19 cellular contexts compared by ENCODE assay signal in the genomic region with DNA sequence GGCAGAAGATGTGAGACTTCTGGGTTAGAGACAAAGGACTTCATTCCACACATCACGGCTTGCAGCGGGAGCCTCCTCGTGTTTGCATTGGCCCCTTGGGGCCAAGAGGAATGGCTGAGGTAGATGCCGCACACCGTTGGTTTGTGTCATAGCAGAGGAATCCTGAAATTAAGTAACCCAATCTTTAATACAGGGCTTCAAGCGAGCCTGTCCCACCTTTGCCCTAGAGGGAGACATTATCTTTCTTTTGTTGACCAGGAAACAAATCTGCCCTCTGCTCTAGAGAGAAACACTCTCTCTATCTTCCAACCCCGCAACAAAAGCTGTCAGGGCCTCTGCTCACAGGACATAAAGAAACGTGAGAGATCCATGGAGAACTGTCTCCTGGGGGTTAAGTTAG.
DNase-seq lines count a peak whose midpoint lies in the region; ATAC-seq and TF ChIP-seq lines count a peak whose summit lies in the region.
"Had no signal": no experiment of that assay in that cellular context is flagged by ENCODE, and none has a peak within 500 bp of the region (broad histone marks: within the 10 kb centered on the region; RNA-seq: fewer than 3 reads in every experiment).

No MANE protein-coding gene starts in this region.

- peaks cover 7% of the 10 kb centered on the region for H3K9me3 Mint-ChIP-seq in nephron progenitor cell
- H3K9me3 Mint-ChIP-seq: CD8-positive, alpha-beta T cell had no signal

- BruUV-seq in PC-9 (replicated peaks; lab: Mats Ljungman, UMichigan) = no TSS peak

- H3K9me3 ChIP-seq in PC-9 (ENCODE audit: insufficient read depth, low read depth) = no peaks in the 10 kb centered on the region
- H3K9me3 ChIP-seq in hepatocyte (ENCODE audit: low read depth) = no peaks in the 10 kb centered on the region
- no peaks in the 10 kb centered on the region for H3K9me3 ChIP-seq in ascending aorta

- H3K27me3 Mint-ChIP-seq in nephron progenitor cell (ENCODE audit: low read depth, poor library complexity) = peaks cover 9% of the 10 kb centered on the region

- H3K4me2 ChIP-seq in PC-9 = peak overlapping the region; percentile 32; the same call in 1 of the 2 replicates
- H3K4me2 ChIP-seq in hepatocyte = no peak overlapping the region

- DNase-seq in DMS153 (lab: John Stamatoyannopoulos, UW) (peak; percentile 13), DMS153 treated with DMSO at 0.1 percent for 48 hours (lab: John Stamatoyannopoulos, UW; ENCODE audit: unreplicated experiment) (no peak), PC-9 (peak in 1 of 2 experiments; percentile 69), hepatocyte (ENCODE audit: low spot score) (no peak), nephron progenitor cell (no peak), foreskin keratinocyte (no peak), ascending aorta (ENCODE audit: low spot score in 2 of 2) (no peak)
- DNase-seq: CD8-positive, alpha-beta T cell; GF-D8; GM23248; Kasumi-1; NCI-H1105; NCI-H1694 treated with DMSO at 0.1 percent for 48 hours; NCI-H446 had no signal

- no peak overlapping the region for H3K4me3 Mint-ChIP-seq in nephron progenitor cell
- H3K4me3 Mint-ChIP-seq: CD8-positive, alpha-beta T cell; IgD-negative memory B cell had no signal

- H3K27ac Mint-ChIP-seq in nephron progenitor cell = peak overlapping the region; percentile 79
- H3K27ac Mint-ChIP-seq: CD8-positive, alpha-beta T cell; IgD-negative memory B cell had no signal

- no peaks in the 10 kb centered on the region for H3K36me3 Mint-ChIP-seq in nephron progenitor cell (ENCODE audit: low read depth)
- H3K36me3 Mint-ChIP-seq: CD8-positive, alpha-beta T cell; IgD-negative memory B cell had no signal

- no peaks in the 10 kb centered on the region for H3F3A ChIP-seq in PC-9 (ENCODE audit: insufficient read depth, low read depth)

- 57% methylated on average over 8 of the region's 8 CpGs for WGBS in hepatocyte (ENCODE audit: low lambda C conversion rate, missing lambda C conversion rate)

- POLR2A ChIA-PET in PC-9 (lab: Charles Lee; ENCODE audit: unreplicated experiment) = no interaction called here

- intact Hi-C loops in PC-9 (cut with micrococcal nuclease; ENCODE audit: unreplicated experiment) (no loop called here), ascending aorta (cut with DNase I) (no loop called here)

- ATAC-seq in HG02884 (IDR thresholded peaks at IDR 0.05; ENCODE audit: unreplicated experiment) = no peak
- no peak for ATAC-seq in foreskin keratinocyte
- ATAC-seq: CD8-positive, alpha-beta T cell; Right ventricle myocardium inferior had no signal

- H3K79me2 ChIP-seq in PC-9 (ENCODE audit: low read depth) (no peaks in the 10 kb centered on the region), hepatocyte (no peaks in the 10 kb centered on the region)

- H3K27ac ChIP-seq in PC-9 (no peak overlapping the region), hepatocyte (no peak overlapping the region), foreskin keratinocyte (no peak overlapping the region), ascending aorta (no peak overlapping the region)
- H3K27ac ChIP-seq: 22Rv1, GM23248, SK-N-MC had no signal

- H3K4me3 ChIP-seq in PC-9 = no peak overlapping the region
- no peak overlapping the region for H3K4me3 ChIP-seq in hepatocyte
- H3K4me3 ChIP-seq in ascending aorta = no peak overlapping the region
- H3K4me3 ChIP-seq: GM23248, SK-N-MC had no signal

- H3K4me1 ChIP-seq in PC-9 (replicated peaks; ENCODE audit: insufficient read depth) (peaks cover 7% of the 10 kb centered on the region; the same call in 1 of the 2 replicates), hepatocyte (ENCODE audit: insufficient read depth) (no peaks in the 10 kb centered on the region), foreskin keratinocyte (no peaks in the 10 kb centered on the region), ascending aorta (no peaks in the 10 kb centered on the region)

- H3K9me2 ChIP-seq in PC-9 (ENCODE audit: insufficient read depth) (no peaks in the 10 kb centered on the region), hepatocyte (replicated peaks; ENCODE audit: insufficient read depth) (no peaks in the 10 kb centered on the region)

- no peaks in the 10 kb centered on the region for H3K27me3 ChIP-seq in PC-9 (ENCODE audit: insufficient read depth, low read depth)
- H3K27me3 ChIP-seq in hepatocyte = no peaks in the 10 kb centered on the region
- H3K27me3 ChIP-seq in foreskin keratinocyte = no peaks in the 10 kb centered on the region
- H3K27me3 ChIP-seq in ascending aorta = no peaks in the 10 kb centered on the region

- H4K20me1 ChIP-seq in PC-9 (ENCODE audit: insufficient read depth) (no peaks in the 10 kb centered on the region), hepatocyte (ENCODE audit: insufficient read depth, poor library complexity, severe bottlenecking) (no peaks in the 10 kb centered on the region)

- CTCF ChIA-PET in PC-9 (lab: Charles Lee) = no interaction called here

- no peak overlapping the region for H2AFZ ChIP-seq in PC-9
- H2AFZ ChIP-seq in hepatocyte = no peak overlapping the region
- H2AFZ ChIP-seq: GM23248 had no signal

- peaks cover 90% of the 10 kb centered on the region for H3K4me1 Mint-ChIP-seq in nephron progenitor cell
- H3K4me1 Mint-ChIP-seq: IgD-negative memory B cell had no signal

- H3K36me3 ChIP-seq in PC-9 (ENCODE audit: low read depth) = no peaks in the 10 kb centered on the region
- no peaks in the 10 kb centered on the region for H3K36me3 ChIP-seq in hepatocyte (replicated peaks; ENCODE audit: insufficient read depth, low read depth)
- no peaks in the 10 kb centered on the region for H3K36me3 ChIP-seq in ascending aorta

- TF ChIP-seq CTCF in PC-9 (conservative IDR thresholded peaks at IDR 0.05) = no peak
- TF ChIP-seq CTCF in hepatocyte (IDR thresholded peaks at IDR 0.05; ENCODE audit: poor library complexity) = peak; percentile 21
- no peak for TF ChIP-seq CTCF in nephron progenitor cell (IDR thresholded peaks at IDR 0.05)
- TF ChIP-seq CTCF in foreskin keratinocyte (conservative IDR thresholded peaks at IDR 0.05) = no peak
- no peak for TF ChIP-seq CTCF in ascending aorta (IDR thresholded peaks at IDR 0.05)
